10 cellular contexts compared by ENCODE assay signal in the genomic region with DNA sequence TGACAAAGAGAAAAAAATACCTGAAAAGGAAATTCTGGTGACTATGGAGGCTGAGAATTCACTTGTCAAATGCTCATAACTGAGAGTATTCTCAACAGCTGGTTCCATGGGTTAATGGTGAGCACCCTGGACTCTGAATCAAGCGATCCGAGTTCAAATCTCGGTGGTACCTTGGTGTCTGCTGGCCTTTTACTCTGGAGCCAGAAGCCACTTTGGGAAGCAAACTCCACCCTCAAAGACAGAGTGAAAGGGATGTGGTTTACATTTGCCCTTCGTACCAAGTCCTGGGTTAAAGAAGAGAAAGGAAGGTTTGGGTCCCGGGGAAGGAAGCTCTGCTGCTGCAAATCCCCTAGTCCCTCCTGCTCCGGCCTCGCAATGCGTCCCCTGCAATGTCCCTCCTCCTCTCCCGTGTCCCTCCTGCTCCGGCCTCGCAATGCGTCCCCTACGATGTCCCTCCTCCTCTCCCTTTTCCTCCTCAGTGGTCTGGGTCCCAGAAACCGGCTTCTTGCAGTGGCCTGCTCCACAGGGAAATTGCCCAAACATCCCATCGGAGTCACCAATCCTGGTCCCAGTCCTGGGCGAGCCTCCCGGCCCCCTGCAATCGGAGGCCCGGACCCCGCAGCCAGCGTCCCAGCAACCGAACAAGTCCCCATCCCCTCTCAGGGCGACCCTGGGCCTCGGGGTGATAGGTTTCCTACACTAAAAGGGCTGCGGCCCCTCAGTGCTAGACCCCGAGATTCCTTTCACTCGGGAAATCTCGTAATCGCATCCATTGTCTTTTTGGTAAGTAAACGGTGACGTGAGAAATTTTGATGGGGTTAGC.
DNase-seq lines count a peak whose midpoint lies in the region; FAIRE-seq and TF ChIP-seq lines count a peak whose summit lies in the region.
"Had no signal": no experiment of that assay in that cellular context is flagged by ENCODE, and none has a peak within 500 bp of the region (broad histone marks: within the 10 kb centered on the region; RNA-seq: fewer than 3 reads in every experiment).

No MANE protein-coding gene starts in this region.

- H3K4me3 ChIP-seq in iPS-11a (ENCODE audit: low read depth, low read length) = peak overlapping the region; percentile 52
- H3K4me3 ChIP-seq: SJSA1 had no signal

- H3K4me3 Mint-ChIP-seq in activated naive CD8-positive, alpha-beta T cell treated with anti-CD3 and anti-CD28 coated beads for 36 hours = no peak overlapping the region
- H3K4me3 Mint-ChIP-seq: central memory CD8-positive, alpha-beta T cell had no signal

- H3K27me3 Mint-ChIP-seq in activated naive CD8-positive, alpha-beta T cell treated with anti-CD3 and anti-CD28 coated beads for 36 hours = peaks cover 74% of the 10 kb centered on the region

- H3K36me3 Mint-ChIP-seq in activated naive CD8-positive, alpha-beta T cell treated with anti-CD3 and anti-CD28 coated beads for 36 hours = no peaks in the 10 kb centered on the region

- no peaks in the 10 kb centered on the region for H3K9me3 Mint-ChIP-seq in activated naive CD8-positive, alpha-beta T cell treated with anti-CD3 and anti-CD28 coated beads for 36 hours
- H3K9me3 Mint-ChIP-seq: central memory CD8-positive, alpha-beta T cell had no signal

- H3K27ac Mint-ChIP-seq in activated naive CD8-positive, alpha-beta T cell treated with anti-CD3 and anti-CD28 coated beads for 36 hours = peak overlapping the region; percentile 36

- DNase-seq in AG08396 (ENCODE audit: low spot score) (peak; percentile 61), GM12891 (ENCODE audit: insufficient read length, low spot score) (no peak), T1000 (lab: John Stamatoyannopoulos, UW) (no peak), SK-N-DZ (ENCODE audit: low spot score) (no peak), DMS153 treated with DMSO at 0.1 percent for 48 hours (lab: John Stamatoyannopoulos, UW; ENCODE audit: unreplicated experiment) (no peak), mesenteric fat pad (ENCODE audit: low spot score) (no peak)
- peak; percentile 36 for DNase-seq in activated naive CD8-positive, alpha-beta T cell treated with anti-CD3 and anti-CD28 coated beads for 36 hours

- H3K4me1 Mint-ChIP-seq in activated naive CD8-positive, alpha-beta T cell treated with anti-CD3 and anti-CD28 coated beads for 36 hours = peaks cover 10% of the 10 kb centered on the region
- H3K4me1 Mint-ChIP-seq: central memory CD8-positive, alpha-beta T cell had no signal

- peak; percentile 26 for FAIRE-seq in GM12891 (lab: Jason Lieb, UNC)

- no peak for TF ChIP-seq POLR2A in GM12891 (IDR thresholded peaks at IDR 0.05; ENCODE audit: low read depth, low read length)

TF ChIP-seq in GM12891, 5 proteins besides CTCF, POLR2A, EP300 and RAD21:
- TF ChIP-seq POU2F2 (IDR thresholded peaks at IDR 0.05; ENCODE audit: low read depth, low read length) = no peak

Comparison
In these comparisons a context has a peak if more than half of its experiments do, and no peak if none do; other contexts are left out.
1. DNase-seq: peak in AG08396 (single experiment) and activated naive CD8-positive, alpha-beta T cell treated with anti-CD3 and anti-CD28 coated beads for 36 hours (single experiment); none in GM12891 (single experiment), T1000 (single experiment), SK-N-DZ (single experiment), DMS153 treated with DMSO at 0.1 percent for 48 hours (single experiment) and mesenteric fat pad (single experiment).